8 cellular contexts compared by ENCODE assay signal in the genomic region with DNA sequence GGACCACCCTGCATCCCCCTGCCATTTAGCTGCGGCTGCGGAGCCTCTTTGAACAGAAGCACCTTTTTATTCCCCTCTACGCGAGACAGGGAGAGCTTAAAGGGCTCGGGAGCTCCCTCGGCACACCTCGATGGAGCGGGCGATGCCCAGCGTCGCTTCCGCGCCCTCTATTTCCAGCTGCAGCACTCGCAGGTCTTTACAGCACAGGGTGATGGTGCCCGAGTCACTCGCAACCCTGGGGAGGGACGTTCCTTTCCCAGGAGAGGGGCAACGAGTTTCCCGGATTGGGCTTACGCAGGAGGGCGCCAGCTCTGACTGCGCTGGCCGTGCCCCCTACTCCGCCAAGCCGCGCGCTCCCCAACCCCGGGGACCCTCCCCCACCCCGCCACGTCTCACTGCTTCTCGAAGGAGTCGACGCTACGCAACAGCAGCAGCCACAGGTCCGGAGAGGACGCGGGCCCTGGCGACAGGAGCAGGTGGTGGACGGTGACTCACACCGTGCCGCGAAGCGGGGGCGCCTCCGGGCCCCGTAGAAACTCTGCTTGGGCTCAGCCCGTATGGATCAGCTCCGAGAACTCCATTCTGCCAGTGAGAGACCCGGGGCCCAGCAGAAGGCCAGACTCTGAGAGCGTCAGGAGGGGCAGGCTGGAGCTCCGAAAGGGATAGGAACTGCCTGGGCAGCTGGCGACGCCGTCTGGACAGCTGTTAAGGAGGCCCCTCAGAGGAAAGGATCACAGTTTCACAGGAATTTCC. TPM values are rescaled to one million over a fixed set of nuclear protein-coding genes. Genes with fewer than 3 reads are reported as not detected.
DNase-seq lines count a peak whose midpoint lies in the region; ATAC-seq and TF ChIP-seq lines count a peak whose summit lies in the region.

No MANE protein-coding gene starts in this region.

- H3K4me1 ChIP-seq in Peyer's patch: peaks cover 0 to 30% (median 5%) of the 10 kb centered on the region in 4 donors
- H3K4me1 ChIP-seq in sigmoid colon: peaks cover 0 to 32% (median 19%) of the 10 kb centered on the region in 4 donors

- no peak for ATAC-seq in GM21717 (IDR thresholded peaks at IDR 0.05; ENCODE audit: unreplicated experiment)

- no peaks in the 10 kb centered on the region for H3K27me3 ChIP-seq in Peyer's patch
- no peaks in the 10 kb centered on the region for H3K27me3 ChIP-seq in brain microvascular endothelial cell (replicated peaks)
- H3K27me3 ChIP-seq in sigmoid colon: no peaks in the 10 kb centered on the region

- TF ChIP-seq EP300 in sigmoid colon (IDR thresholded peaks at IDR 0.05): no peak

- peak; percentile 96 for DNase-seq in DMS53 (lab: John Stamatoyannopoulos, UW)
- peak; percentile 52 for DNase-seq in HCEC 1CT
- peak; percentile 69 to 81 (median 74) for DNase-seq in Peyer's patch
- DNase-seq in brain microvascular endothelial cell: peak; percentile 16
- DNase-seq in iPS-NIHi7 (ENCODE audit: extremely low spot score): peak; percentile 53
- peak; percentile 84 for DNase-seq in sigmoid colon
- no peak for DNase-seq in NCI-H1694 treated with DMSO at 0.1 percent for 48 hours (lab: John Stamatoyannopoulos, UW)

- peak overlapping the region; percentile 66 to 88 (median 78) for H3K27ac ChIP-seq in Peyer's patch
- H3K27ac ChIP-seq in brain microvascular endothelial cell: no peak overlapping the region
- peak overlapping the region; percentile 75 to 91 (median 80) for H3K27ac ChIP-seq in sigmoid colon

- intact Hi-C loops in sigmoid colon (cut with DNase I): loop anchor here (1.0 kb wide), 1 partner anchor 51 kb away; the partner anchor contains the start of gene HDAC1

- H3K36me3 ChIP-seq in Peyer's patch: no peaks in the 10 kb centered on the region
- H3K36me3 ChIP-seq in brain microvascular endothelial cell (replicated peaks): no peaks in the 10 kb centered on the region
- H3K36me3 ChIP-seq in sigmoid colon: no peaks in the 10 kb centered on the region

- H3K4me3 ChIP-seq in Peyer's patch (peak overlapping the region; percentile 63 to 76 (median 72)), brain microvascular endothelial cell (ENCODE audit: low read depth, low read length) (peak overlapping the region; percentile 65), sigmoid colon (peak overlapping the region; percentile 57 to 64 (median 63))

- WGBS in sigmoid colon, 2 donors: 1 to 2% methylated on average over 54 of the region's 54 CpGs

- TF ChIP-seq POLR2A in Peyer's patch (IDR thresholded peaks at IDR 0.05) (no peak), sigmoid colon (IDR thresholded peaks at IDR 0.05) (no peak)

- in situ Hi-C loops in brain microvascular endothelial cell (cut with HindIII; ENCODE audit: low pct_ligation_motif_present, low sequenced_read_pairs): no loop called here

- H3K9me3 ChIP-seq in Peyer's patch (no peaks in the 10 kb centered on the region), sigmoid colon (no peaks in the 10 kb centered on the region)

- no peak for TF ChIP-seq CTCF in Peyer's patch (IDR thresholded peaks at IDR 0.05)
- TF ChIP-seq CTCF in brain microvascular endothelial cell (IDR thresholded peaks at IDR 0.05; ENCODE audit: low read depth, low read length, missing control alignments): peak; percentile 12
- no peak for TF ChIP-seq CTCF in sigmoid colon (IDR thresholded peaks at IDR 0.05)

RNA-seq across cellular contexts. Expression of gene FAM167B, which starts 5.8 kb away (rescaled TPM):
- total RNA-seq in Peyer's patch: 1 to 10 TPM in 2 of 4 donors, not detected in 2; 4.1 to 5.1 TPM
- total RNA-seq in sigmoid colon: 1 to 10 TPM in 2 of 4 donors, under 1 TPM in 1, not detected in 1; 0.71 to 3.0 (median 2.2) TPM
- 1 to 10 TPM; 3.0 to 9.0 (median 3.6) TPM for polyA plus RNA-seq in sigmoid colon

RNA-seq across cellular contexts. Expression of gene LCK, which starts 9.9 kb away (rescaled TPM):
- total RNA-seq in Peyer's patch (10 to 100 TPM in 2 of 4 donors, 1 to 10 TPM in 2; 8.6 to 59.4 (median 12.4) TPM), sigmoid colon (under 1 TPM in 3 of 4 donors, not detected in 1; 0.36 to 0.81 (median 0.49) TPM)
- 10 to 100 TPM in 1 of 3 donors, 1 to 10 TPM in 1, under 1 TPM in 1; 0.92 to 37.3 (median 1.8) TPM for polyA plus RNA-seq in sigmoid colon

RNA-seq across cellular contexts. Expression of gene EIF3I, which starts 19.0 kb away (rescaled TPM):
- total RNA-seq in Peyer's patch: 100 to 1,000 TPM in 1 of 4 donors, 10 to 100 TPM in 3; 76.1 to 105 (median 84.7) TPM
- total RNA-seq in sigmoid colon: 100 to 1,000 TPM; 163 to 178 (median 171) TPM
- 100 to 1,000 TPM; 171 to 226 (median 185) TPM for polyA plus RNA-seq in sigmoid colon

RNA-seq across cellular contexts. Expression of gene TMEM234, which starts 19.0 kb away (rescaled TPM):
- total RNA-seq in Peyer's patch: 10 to 100 TPM; 15.9 to 47.0 (median 25.4) TPM
- 10 to 100 TPM in 2 of 4 donors, 1 to 10 TPM in 2; 6.4 to 20.8 (median 10.1) TPM for total RNA-seq in sigmoid colon
- 10 to 100 TPM in 1 of 3 donors, 1 to 10 TPM in 2; 4.4 to 23.1 (median 7.2) TPM for polyA plus RNA-seq in sigmoid colon

RNA-seq across cellular contexts. Expression of gene DCDC2B, which starts 32.3 kb away (rescaled TPM):
- total RNA-seq in Peyer's patch (under 1 TPM in 1 of 4 donors, not detected in 3; 0.85 TPM), sigmoid colon (not detected)
- polyA plus RNA-seq in sigmoid colon: under 1 TPM in 1 of 3 donors, not detected in 2; 0.04 TPM

Comparison
In these comparisons a context has a peak if more than half of its experiments do, and no peak if none do; other contexts are left out.
1. RNA of gene LCK, which starts 9.9 kb away (total RNA-seq): 8.6 to 59.4 TPM in Peyer's patch; 0.36 to 0.81 TPM in sigmoid colon; every median in the first group is over 4 times any median in the second.
2. Peak in every context shown above with its lines, with median percentiles within 50 percentile points of each other: H3K4me3 ChIP-seq.